ENCODE assay signal across 1 cellular context in genomic region chr17:76123127-76123499, GRCh38.
TF ChIP-seq lines count a peak whose summit lies in the region.

No MANE protein-coding gene starts in this region.

TF ChIP-seq in HEK293, 187 proteins besides CTCF, POLR2A, EP300 and RAD21:
- TF ChIP-seq ATF2 (tag by site-specific recombination; IDR thresholded peaks at IDR 0.05; ENCODE audit: low read depth) (no peak), PRDM1 (tag by site-specific recombination; IDR thresholded peaks at IDR 0.05) (peak; percentile 98), ZNF366 (tag by site-specific recombination; conservative IDR thresholded peaks at IDR 0.05) (peak; percentile 98), ZSCAN18 (tag by site-specific recombination; IDR thresholded peaks at IDR 0.05) (0 out of 2 replicates have a peak, but pooled peaks have one; percentile 21)
